In the genomic region with DNA sequence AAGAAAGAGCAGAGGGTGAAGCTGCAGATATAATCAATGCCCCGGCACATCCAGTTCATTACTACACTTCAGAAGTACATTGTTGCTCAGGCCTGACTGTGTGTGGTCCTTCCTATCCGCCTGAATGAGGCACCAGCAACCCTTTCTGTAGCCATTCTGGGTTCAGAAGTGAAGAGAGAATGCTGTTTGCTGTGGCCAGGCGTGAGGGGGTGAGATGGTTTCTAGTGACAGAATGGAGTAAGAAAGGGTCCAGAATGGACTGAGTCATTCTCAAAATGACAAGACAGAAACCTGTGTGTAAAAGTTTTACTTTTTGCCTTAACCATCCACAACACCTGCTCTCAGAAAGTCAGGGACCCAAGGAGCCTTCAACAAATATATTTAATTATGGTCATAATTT, we compare ENCODE assay signal across 23 cellular contexts.
DNase-seq lines count a peak whose midpoint lies in the region; ATAC-seq and TF ChIP-seq lines count a peak whose summit lies in the region.
"Had no signal": no experiment of that assay in that cellular context is flagged by ENCODE, and none has a peak within 500 bp of the region (broad histone marks: within the 10 kb centered on the region; RNA-seq: fewer than 3 reads in every experiment).

No MANE protein-coding gene starts in this region.

- peak; percentile 87 for ATAC-seq in GM19463 (IDR thresholded peaks at IDR 0.05; ENCODE audit: unreplicated experiment)
- peak; percentile 91 for ATAC-seq in HG02852 (IDR thresholded peaks at IDR 0.05; ENCODE audit: unreplicated experiment)
- ATAC-seq in HG03175 (IDR thresholded peaks at IDR 0.05; ENCODE audit: unreplicated experiment), result peak; percentile 55
- ATAC-seq in GM18505 (IDR thresholded peaks at IDR 0.05; ENCODE audit: unreplicated experiment), result no peak
- ATAC-seq: activated CD4-positive, alpha-beta T cell treated with anti-CD3 and anti-CD28 coated beads for 36 hours; lower lobe of right lung; natural killer cell treated with Interleukin-12 subunit alpha and Interleukin-12 subunit beta and Interleukin-15 and Interleukin-18, amount 100 ng/mL, for 72 hours; stimulated activated memory B cell treated with anti-CD40 and anti-IgM and Interleukin-4, amounts not matched to agents 10 μg/mL and 1 μg/mL and 100 μg/mL, for 72 hours had no signal

- TF ChIP-seq POLR2A in GM18505 (IDR thresholded peaks at IDR 0.05; ENCODE audit: borderline replicate concordance, extremely low read depth, insufficient read depth, insufficient read length), result no peak

- DNase-seq in retina, result peak; percentile 43
- no peak for DNase-seq in activated CD4-positive, alpha-beta T cell treated with anti-CD3 and anti-CD28 coated beads for 1 hour
- no peak for DNase-seq in OCI-M2 (lab: John Stamatoyannopoulos, UW; ENCODE audit: unreplicated experiment)
- DNase-seq: activated CD4-positive, alpha-beta T cell treated with anti-CD3 and anti-CD28 coated beads for 36 hours; activated naive CD4-positive, alpha-beta T cell; activated T-cell treated with anti-CD3 and anti-CD28 coated beads, Interleukin-2, amount 50 U/mL, for 48 hours; effector CD4-positive, alpha-beta T cell; KBM-7; kidney glomerular epithelial cell; lower lobe of right lung; MM.1S; NCI-H1417; NCI-H2081; NCI-H226; ovary; stimulated activated CD4-positive, alpha-beta T cell treated with anti-CD3 and anti-CD28 coated beads, Interleukin-2, amount 100 ng/mL, for 48 hours; uterus had no signal
